Comparison of ENCODE assay signal across 23 cellular contexts in the genomic region with DNA sequence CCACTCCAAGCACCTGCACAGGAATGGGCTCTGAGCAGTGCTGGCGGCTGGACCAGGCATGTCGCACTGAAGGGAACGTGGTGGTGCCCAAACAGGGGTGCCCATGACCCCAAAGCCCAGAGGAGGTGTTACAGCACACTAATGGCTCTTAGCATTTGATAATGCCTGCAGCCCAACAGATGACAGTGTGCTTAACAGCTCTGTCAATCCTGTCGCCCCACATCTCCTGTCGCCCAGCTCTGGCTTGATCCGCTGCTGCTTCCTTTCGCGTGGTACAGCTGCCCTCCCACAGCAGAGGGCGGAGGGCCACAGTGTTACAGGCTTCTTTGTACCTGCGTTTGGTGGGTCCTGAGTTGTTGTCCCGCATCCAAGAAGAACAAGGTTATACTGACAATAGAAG. TPM values are rescaled to one million over a fixed set of nuclear protein-coding genes. Genes with fewer than 3 reads are reported as not detected.
DNase-seq lines count a peak whose midpoint lies in the region; ATAC-seq and TF ChIP-seq lines count a peak whose summit lies in the region.
"Had no signal": no experiment of that assay in that cellular context is flagged by ENCODE, and none has a peak within 500 bp of the region (broad histone marks: within the 10 kb centered on the region; RNA-seq: fewer than 3 reads in every experiment).

No MANE protein-coding gene starts in this region.

- H3K27me3 ChIP-seq in GM23338 (ENCODE audit: insufficient read depth) (no peaks in the 10 kb centered on the region), WERI-Rb-1 (ENCODE audit: insufficient read depth, low read depth, severe bottlenecking) (peaks cover 96% of the 10 kb centered on the region), endodermal cell (ENCODE audit: control insufficient read depth, insufficient read depth, low read length, poor library complexity, severe bottlenecking) (no peaks in the 10 kb centered on the region), neuronal stem cell (ENCODE audit: control insufficient read depth in 3 of 3, insufficient read depth in 3 of 3, low read depth in 1 of 3, low read length in 3 of 3) (no peaks in the 10 kb centered on the region)
- H3K27me3 ChIP-seq: BLaER1 treated with 17β-estradiol and CSF1 and Interleukin-3, amounts not matched to agents 10 nM and 100 nM had no signal

- no peaks in the 10 kb centered on the region for H3K4me1 Mint-ChIP-seq in GM23338
- H3K4me1 Mint-ChIP-seq in endodermal cell = no peaks in the 10 kb centered on the region
- H3K4me1 Mint-ChIP-seq: CD14-positive monocyte; CD8-positive, alpha-beta memory T cell had no signal

- H2AFZ ChIP-seq in GM23338 (no peak overlapping the region), neuronal stem cell (ENCODE audit: low read length) (no peak overlapping the region)
- H2AFZ ChIP-seq: GM23248 had no signal

- peak overlapping the region; percentile 5 for H3K23ac ChIP-seq in neuronal stem cell (ENCODE audit: low read depth, low read length, poor library complexity)

- H3K9me2 ChIP-seq in GM23338 (ENCODE audit: insufficient read depth) = peaks cover 9% of the 10 kb centered on the region; the same call in 1 of the 2 replicates

- peak overlapping the region; percentile 59 for H3K18ac ChIP-seq in neuronal stem cell (ENCODE audit: low read length)

- H3K27ac Mint-ChIP-seq in GM23338 (no peak overlapping the region), endodermal cell (no peak overlapping the region)
- H3K27ac Mint-ChIP-seq: CD14-positive monocyte; CD4-positive, alpha-beta T cell; CD8-positive, alpha-beta memory T cell had no signal

- no peaks in the 10 kb centered on the region for H3K36me3 ChIP-seq in GM23338 (ENCODE audit: insufficient read depth)
- H3K36me3 ChIP-seq in WERI-Rb-1 = no peaks in the 10 kb centered on the region
- no peaks in the 10 kb centered on the region for H3K36me3 ChIP-seq in endodermal cell (ENCODE audit: control insufficient read depth, insufficient read depth, low read length)
- H3K36me3 ChIP-seq in neuronal stem cell (replicated peaks in 1 of 2; ENCODE audit: control insufficient read depth in 2 of 2, insufficient read depth in 2 of 2, low read length in 2 of 2) = no peaks in the 10 kb centered on the region
- H3K36me3 ChIP-seq: BE2C had no signal

- H3F3A ChIP-seq in GM23338 (replicated peaks; ENCODE audit: low read depth) = no peaks in the 10 kb centered on the region

- no peak for ATAC-seq in GM23338
- ATAC-seq: A549, GM12878 had no signal

- no peak overlapping the region for H2BK120ac ChIP-seq in neuronal stem cell (ENCODE audit: low read depth, low read length)

- H3K4me3 ChIP-seq in GM23338 (no peak overlapping the region), WERI-Rb-1 (ENCODE audit: low read depth, low read length) (no peak overlapping the region), endodermal cell (ENCODE audit: low read length) (no peak overlapping the region), neuronal stem cell (ENCODE audit: low read length in 2 of 2) (no peak overlapping the region), coronary artery (no peak overlapping the region)
- H3K4me3 ChIP-seq: A549; BLaER1 treated with 17β-estradiol and CSF1 and Interleukin-3, amounts not matched to agents 10 nM and 100 nM; GM12878; GM23248 had no signal

- H3K36me3 Mint-ChIP-seq in GM23338 (ENCODE audit: low read depth) = peaks cover 20% of the 10 kb centered on the region; the same call in 2 of the 3 replicates
- H3K36me3 Mint-ChIP-seq in endodermal cell (ENCODE audit: low read depth) = no peaks in the 10 kb centered on the region

- H2BK15ac ChIP-seq in neuronal stem cell (ENCODE audit: low read length) = peak overlapping the region; percentile 2

- H3K4me2 ChIP-seq in GM23338 = no peak overlapping the region
- H3K4me2 ChIP-seq in neuronal stem cell (ENCODE audit: insufficient read depth, low read length, poor library complexity, severe bottlenecking) = no peak overlapping the region
- H3K4me2 ChIP-seq: A549; BLaER1 treated with 17β-estradiol and CSF1 and Interleukin-3, amounts not matched to agents 10 nM and 100 nM had no signal

- H3K79me2 ChIP-seq in GM23338 (replicated peaks; ENCODE audit: insufficient read depth) = no peaks in the 10 kb centered on the region

- H3K9ac ChIP-seq in endodermal cell (ENCODE audit: extremely low read depth, low read length, poor library complexity, severe bottlenecking) (no peak overlapping the region), neuronal stem cell (ENCODE audit: low read depth, low read length, poor library complexity) (no peak overlapping the region)
- H3K9ac ChIP-seq: BLaER1 treated with 17β-estradiol and CSF1 and Interleukin-3, amounts not matched to agents 10 nM and 100 nM; GM23248 had no signal

- H3K27ac ChIP-seq in GM23338 (ENCODE audit: low read depth) = no peak overlapping the region
- H3K27ac ChIP-seq in WERI-Rb-1 = no peak overlapping the region
- no peak overlapping the region for H3K27ac ChIP-seq in endodermal cell (ENCODE audit: low read depth, low read length)
- no peak overlapping the region for H3K27ac ChIP-seq in neuronal stem cell (replicated peaks; ENCODE audit: low read length)
- H3K27ac ChIP-seq in coronary artery = no peak overlapping the region
- H3K27ac ChIP-seq: A549; BLaER1 treated with 17β-estradiol and CSF1 and Interleukin-3, amounts not matched to agents 10 nM and 100 nM; GM23248 had no signal

- H3K4ac ChIP-seq in neuronal stem cell (ENCODE audit: low read length) = no peak overlapping the region

- H4K8ac ChIP-seq in neuronal stem cell (ENCODE audit: low read depth, low read length) = no peak overlapping the region

- H3K9me3 ChIP-seq in WERI-Rb-1 (ENCODE audit: severe bottlenecking) (peaks cover 15% of the 10 kb centered on the region), endodermal cell (ENCODE audit: control insufficient read depth, low read length) (no peaks in the 10 kb centered on the region), neuronal stem cell (replicated peaks in 1 of 2; ENCODE audit: control insufficient read depth in 2 of 2, insufficient read depth in 1 of 2, low read depth in 1 of 2, low read length in 2 of 2) (no peaks in the 10 kb centered on the region)
- H3K9me3 ChIP-seq: A549, BE2C had no signal

- WGBS in endodermal cell (ENCODE audit: insufficient coverage in 1 of 2, insufficient read length in 1 of 2), 2 experiments = 87% methylated on average over 9 to 11 of the region's 11 CpGs
- WGBS in neuronal stem cell (ENCODE audit: extremely low coverage in 2 of 2, insufficient read length in 2 of 2, insufficient replicate concordance in 1 of 2), 2 donors = no CpG with 5 or more reads among the region's 11 CpGs

- H2BK12ac ChIP-seq in neuronal stem cell (ENCODE audit: low read length) = no peak overlapping the region

- H4K20me1 ChIP-seq in GM23338 (replicated peaks; ENCODE audit: insufficient read depth) = no peaks in the 10 kb centered on the region
- H4K20me1 ChIP-seq: BLaER1 treated with 17β-estradiol and CSF1 and Interleukin-3, amounts not matched to agents 10 nM and 100 nM had no signal

- no peak for TF ChIP-seq CTCF in GM23338 (conservative IDR thresholded peaks at IDR 0.05; ENCODE audit: low read depth in 2 of 2)
- TF ChIP-seq CTCF in WERI-Rb-1 (IDR thresholded peaks at IDR 0.05; ENCODE audit: low read depth, low read length) = no peak
- no peak for TF ChIP-seq CTCF in endodermal cell (conservative IDR thresholded peaks at IDR 0.05)
- no peak for TF ChIP-seq CTCF in coronary artery (IDR thresholded peaks at IDR 0.05)

- no peak overlapping the region for H2BK5ac ChIP-seq in neuronal stem cell (ENCODE audit: low read length)

- H3K14ac ChIP-seq in neuronal stem cell (ENCODE audit: low read length) = no peak overlapping the region

- H3K4me3 Mint-ChIP-seq in GM23338 (no peak overlapping the region), endodermal cell (no peak overlapping the region)
- H3K4me3 Mint-ChIP-seq: CD14-positive monocyte; CD4-positive, alpha-beta T cell; CD8-positive, alpha-beta memory T cell had no signal

- H3K27me3 Mint-ChIP-seq in GM23338 (ENCODE audit: insufficient read depth, low read depth, poor library complexity) (peaks cover 2% of the 10 kb centered on the region), endodermal cell (ENCODE audit: insufficient read depth) (no peaks in the 10 kb centered on the region)

- peaks cover 22% of the 10 kb centered on the region for H3K9me3 Mint-ChIP-seq in GM23338
- peaks cover 6% of the 10 kb centered on the region for H3K9me3 Mint-ChIP-seq in endodermal cell
- H3K9me3 Mint-ChIP-seq: CD4-positive, alpha-beta T cell; CD8-positive, alpha-beta memory T cell had no signal

- H2AK5ac ChIP-seq in neuronal stem cell (ENCODE audit: low read depth, low read length) = no peak overlapping the region

- DNase-seq in GM23338 (ENCODE audit: low spot score) (peak; percentile 15), WERI-Rb-1 (peak; percentile 37), endodermal cell (peak; percentile 73), neuronal stem cell (ENCODE audit: low spot score) (no peak), Kasumi-1 (lab: John Stamatoyannopoulos, UW) (no peak), coronary artery (ENCODE audit: low spot score) (no peak)
- DNase-seq in activated CD8-positive, alpha-beta memory T cell treated with anti-CD3 and anti-CD28 coated beads, Interleukin-2, amount 50 U/mL, for 48 hours = no peak
- DNase-seq: 8988T; ACHN; AML-193; BE2C; CD4-positive, alpha-beta T cell; CD8-positive, alpha-beta memory T cell; DMS 273 treated with DMSO at 0.1 percent for 48 hours; DMS79; EL; GDM1; GM23248; HCEC 1CT had no signal

- H3K79me1 ChIP-seq in neuronal stem cell (ENCODE audit: low read depth, low read length) = no peaks in the 10 kb centered on the region

- no peak overlapping the region for H4K91ac ChIP-seq in neuronal stem cell (ENCODE audit: low read depth, low read length, poor library complexity)

- no peaks in the 10 kb centered on the region for H3K4me1 ChIP-seq in GM23338 (ENCODE audit: insufficient read depth)
- H3K4me1 ChIP-seq in endodermal cell (ENCODE audit: control insufficient read depth, insufficient read depth, low read length) = no peaks in the 10 kb centered on the region
- H3K4me1 ChIP-seq in neuronal stem cell (ENCODE audit: control insufficient read depth in 2 of 2, insufficient read depth in 1 of 2, low read depth in 1 of 2, low read length in 2 of 2) = no peaks in the 10 kb centered on the region
- H3K4me1 ChIP-seq: A549; BE2C; BLaER1 treated with 17β-estradiol and CSF1 and Interleukin-3, amounts not matched to agents 10 nM and 100 nM had no signal

TF ChIP-seq in GM23338, 12 proteins besides CTCF, POLR2A, EP300 and RAD21 (continues in another document):
- TF ChIP-seq ZNF114 (CRISPR knock-in tag; IDR thresholded peaks at IDR 0.05) = no peak
- no peak for TF ChIP-seq JUNB (IDR thresholded peaks at IDR 0.05; ENCODE audit: unreplicated experiment)
- no peak for TF ChIP-seq EZH2 (IDR thresholded peaks at IDR 0.05; ENCODE audit: low read depth, unreplicated experiment)
- TF ChIP-seq EZH2phosphoT487 (IDR thresholded peaks at IDR 0.05; ENCODE audit: unreplicated experiment) = no peak
- TF ChIP-seq POLR2AphosphoS5 (IDR thresholded peaks at IDR 0.05; ENCODE audit: low read depth) = no peak

RNA-seq across cellular contexts. Expression of gene CR1L, which starts 32.2 kb away (rescaled TPM):
- 2.9 and 5.8 TPM in 2 replicates for total RNA-seq in GM23338 (2014; rRNA removed; shearing (Covaris generic))
- polyA plus RNA-seq in GM23338 (2016; fragmentation: Nextera tagmentation; extraction: Ambion mirVana) = 13.4 and 21.4 TPM in 2 replicates
- total RNA-seq in endodermal cell = 1 to 10 TPM in 1 of 2 donors, not detected in 1; 1.9 TPM
- polyA plus RNA-seq in endodermal cell (2013, experiment 1 of 2) = 0.25 TPM
- polyA plus RNA-seq in endodermal cell (2013, experiment 2 of 2) = not detected
- polyA plus RNA-seq in neuronal stem cell (2013, experiment 1 of 2) = not detected
- not detected for polyA plus RNA-seq in neuronal stem cell (2013, experiment 2 of 2)
- total RNA-seq: CD4-positive, alpha-beta T cell; CD8-positive, alpha-beta memory T cell; GM12878; GM23248 had no signal
- polyA plus RNA-seq: A549; CD14-positive monocyte; CD8-positive, alpha-beta memory T cell; GM23248 had no signal

Comparison
In these comparisons a context has a peak if more than half of its experiments do, and no peak if none do; other contexts are left out.
1. DNase-seq: peak in GM23338 (single experiment), WERI-Rb-1 (single experiment) and endodermal cell (single experiment); none in neuronal stem cell (single experiment), Kasumi-1 (0 of 2), activated CD8-positive, alpha-beta memory T cell treated with anti-CD3 and anti-CD28 coated beads, Interleukin-2, amount 50 U/mL, for 48 hours (single experiment) and coronary artery (single experiment).